2 cellular contexts compared by ENCODE assay signal in the genomic region with DNA sequence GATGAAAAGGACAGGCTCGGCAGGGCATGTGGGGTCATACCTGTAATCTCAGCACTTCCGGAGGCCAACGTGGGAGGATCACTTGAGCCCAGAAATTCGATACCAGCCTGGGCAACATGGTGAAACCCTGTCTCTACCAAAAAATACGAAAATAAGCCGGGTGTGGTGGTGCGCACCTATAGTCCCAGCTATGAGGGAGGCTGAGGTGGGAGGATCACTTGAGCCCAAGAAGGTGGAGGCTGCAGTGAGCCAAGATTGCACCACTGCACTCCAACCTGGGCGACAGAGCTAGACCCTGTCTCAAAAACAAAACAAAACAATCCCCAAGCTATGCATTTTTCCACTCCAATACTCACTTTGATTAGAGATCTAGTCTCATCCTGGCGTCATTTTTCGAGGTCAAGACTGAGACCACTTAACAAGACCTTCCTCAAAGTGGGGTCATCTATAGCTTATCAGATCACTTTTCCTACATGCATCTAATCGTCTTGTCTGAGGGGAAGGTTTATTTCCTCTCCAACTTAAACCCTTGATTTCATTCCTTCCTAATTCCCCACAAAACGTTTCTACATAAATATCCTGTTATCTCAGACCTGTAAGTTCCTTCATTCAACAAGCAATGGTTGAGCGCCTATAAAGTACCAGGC.
TF ChIP-seq lines count a peak whose summit lies in the region.

No MANE protein-coding gene starts in this region.

TF ChIP-seq in SK-N-SH, 30 proteins besides CTCF, POLR2A, EP300 and RAD21:
- TF ChIP-seq, protein P1, sequence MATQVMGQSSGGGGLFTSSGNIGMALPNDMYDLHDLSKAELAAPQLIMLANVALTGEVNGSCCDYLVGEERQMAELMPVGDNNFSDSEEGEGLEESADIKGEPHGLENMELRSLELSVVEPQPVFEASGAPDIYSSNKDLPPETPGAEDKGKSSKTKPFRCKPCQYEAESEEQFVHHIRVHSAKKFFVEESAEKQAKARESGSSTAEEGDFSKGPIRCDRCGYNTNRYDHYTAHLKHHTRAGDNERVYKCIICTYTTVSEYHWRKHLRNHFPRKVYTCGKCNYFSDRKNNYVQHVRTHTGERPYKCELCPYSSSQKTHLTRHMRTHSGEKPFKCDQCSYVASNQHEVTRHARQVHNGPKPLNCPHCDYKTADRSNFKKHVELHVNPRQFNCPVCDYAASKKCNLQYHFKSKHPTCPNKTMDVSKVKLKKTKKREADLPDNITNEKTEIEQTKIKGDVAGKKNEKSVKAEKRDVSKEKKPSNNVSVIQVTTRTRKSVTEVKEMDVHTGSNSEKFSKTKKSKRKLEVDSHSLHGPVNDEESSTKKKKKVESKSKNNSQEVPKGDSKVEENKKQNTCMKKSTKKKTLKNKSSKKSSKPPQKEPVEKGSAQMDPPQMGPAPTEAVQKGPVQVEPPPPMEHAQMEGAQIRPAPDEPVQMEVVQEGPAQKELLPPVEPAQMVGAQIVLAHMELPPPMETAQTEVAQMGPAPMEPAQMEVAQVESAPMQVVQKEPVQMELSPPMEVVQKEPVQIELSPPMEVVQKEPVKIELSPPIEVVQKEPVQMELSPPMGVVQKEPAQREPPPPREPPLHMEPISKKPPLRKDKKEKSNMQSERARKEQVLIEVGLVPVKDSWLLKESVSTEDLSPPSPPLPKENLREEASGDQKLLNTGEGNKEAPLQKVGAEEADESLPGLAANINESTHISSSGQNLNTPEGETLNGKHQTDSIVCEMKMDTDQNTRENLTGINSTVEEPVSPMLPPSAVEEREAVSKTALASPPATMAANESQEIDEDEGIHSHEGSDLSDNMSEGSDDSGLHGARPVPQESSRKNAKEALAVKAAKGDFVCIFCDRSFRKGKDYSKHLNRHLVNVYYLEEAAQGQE (IDR thresholded peaks at IDR 0.05; ENCODE audit: low read depth, low read length) = no peak
- TF ChIP-seq FOXM1 (IDR thresholded peaks at IDR 0.05; ENCODE audit: low read depth) (no peak), SIN3A (IDR thresholded peaks at IDR 0.05; ENCODE audit: borderline replicate concordance, low read depth, low read length) (no peak), GABPA (IDR thresholded peaks at IDR 0.05; ENCODE audit: low read depth) (no peak), FOSL2 (IDR thresholded peaks at IDR 0.05; ENCODE audit: borderline replicate concordance, low read depth) (no peak), TCF12 (IDR thresholded peaks at IDR 0.05) (no peak), TAF1 (IDR thresholded peaks at IDR 0.05; ENCODE audit: borderline replicate concordance, low read depth, low read length) (no peak), ELF1 (IDR thresholded peaks at IDR 0.05) (no peak), RFX5 (IDR thresholded peaks at IDR 0.05; ENCODE audit: low read length) (no peak), CHD2 (IDR thresholded peaks at IDR 0.05; ENCODE audit: low read length, partially characterized antibody) (no peak), JUND (IDR thresholded peaks at IDR 0.05) (no peak), IRF3 (IDR thresholded peaks at IDR 0.05; ENCODE audit: low read depth, low read length) (no peak), FOXJ3 (CRISPR knock-in tag; IDR thresholded peaks at IDR 0.05) (no peak), MEF2A (IDR thresholded peaks at IDR 0.05; ENCODE audit: borderline replicate concordance, low read depth) (no peak), USF1 (IDR thresholded peaks at IDR 0.05; ENCODE audit: borderline replicate concordance, low read depth) (no peak)
- TF ChIP-seq, protein P2, sequence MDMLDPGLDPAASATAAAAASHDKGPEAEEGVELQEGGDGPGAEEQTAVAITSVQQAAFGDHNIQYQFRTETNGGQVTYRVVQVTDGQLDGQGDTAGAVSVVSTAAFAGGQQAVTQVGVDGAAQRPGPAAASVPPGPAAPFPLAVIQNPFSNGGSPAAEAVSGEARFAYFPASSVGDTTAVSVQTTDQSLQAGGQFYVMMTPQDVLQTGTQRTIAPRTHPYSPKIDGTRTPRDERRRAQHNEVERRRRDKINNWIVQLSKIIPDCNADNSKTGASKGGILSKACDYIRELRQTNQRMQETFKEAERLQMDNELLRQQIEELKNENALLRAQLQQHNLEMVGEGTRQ (IDR thresholded peaks at IDR 0.05; ENCODE audit: borderline replicate concordance, low read depth, low read length) = no peak
- TF ChIP-seq, protein P3, sequence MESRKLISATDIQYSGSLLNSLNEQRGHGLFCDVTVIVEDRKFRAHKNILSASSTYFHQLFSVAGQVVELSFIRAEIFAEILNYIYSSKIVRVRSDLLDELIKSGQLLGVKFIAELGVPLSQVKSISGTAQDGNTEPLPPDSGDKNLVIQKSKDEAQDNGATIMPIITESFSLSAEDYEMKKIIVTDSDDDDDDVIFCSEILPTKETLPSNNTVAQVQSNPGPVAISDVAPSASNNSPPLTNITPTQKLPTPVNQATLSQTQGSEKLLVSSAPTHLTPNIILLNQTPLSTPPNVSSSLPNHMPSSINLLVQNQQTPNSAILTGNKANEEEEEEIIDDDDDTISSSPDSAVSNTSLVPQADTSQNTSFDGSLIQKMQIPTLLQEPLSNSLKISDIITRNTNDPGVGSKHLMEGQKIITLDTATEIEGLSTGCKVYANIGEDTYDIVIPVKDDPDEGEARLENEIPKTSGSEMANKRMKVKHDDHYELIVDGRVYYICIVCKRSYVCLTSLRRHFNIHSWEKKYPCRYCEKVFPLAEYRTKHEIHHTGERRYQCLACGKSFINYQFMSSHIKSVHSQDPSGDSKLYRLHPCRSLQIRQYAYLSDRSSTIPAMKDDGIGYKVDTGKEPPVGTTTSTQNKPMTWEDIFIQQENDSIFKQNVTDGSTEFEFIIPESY (IDR thresholded peaks at IDR 0.05; ENCODE audit: borderline replicate concordance, low read depth) = no peak

TF ChIP-seq in SK-N-SH treated with all-trans-retinoic acid at 6 μM for 48 hours, 23 proteins besides CTCF, POLR2A, EP300 and RAD21 (continued from another document):
- TF ChIP-seq, protein P4, sequence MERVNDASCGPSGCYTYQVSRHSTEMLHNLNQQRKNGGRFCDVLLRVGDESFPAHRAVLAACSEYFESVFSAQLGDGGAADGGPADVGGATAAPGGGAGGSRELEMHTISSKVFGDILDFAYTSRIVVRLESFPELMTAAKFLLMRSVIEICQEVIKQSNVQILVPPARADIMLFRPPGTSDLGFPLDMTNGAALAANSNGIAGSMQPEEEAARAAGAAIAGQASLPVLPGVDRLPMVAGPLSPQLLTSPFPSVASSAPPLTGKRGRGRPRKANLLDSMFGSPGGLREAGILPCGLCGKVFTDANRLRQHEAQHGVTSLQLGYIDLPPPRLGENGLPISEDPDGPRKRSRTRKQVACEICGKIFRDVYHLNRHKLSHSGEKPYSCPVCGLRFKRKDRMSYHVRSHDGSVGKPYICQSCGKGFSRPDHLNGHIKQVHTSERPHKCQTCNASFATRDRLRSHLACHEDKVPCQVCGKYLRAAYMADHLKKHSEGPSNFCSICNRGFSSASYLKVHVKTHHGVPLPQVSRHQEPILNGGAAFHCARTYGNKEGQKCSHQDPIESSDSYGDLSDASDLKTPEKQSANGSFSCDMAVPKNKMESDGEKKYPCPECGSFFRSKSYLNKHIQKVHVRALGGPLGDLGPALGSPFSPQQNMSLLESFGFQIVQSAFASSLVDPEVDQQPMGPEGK (CRISPR knock-in tag; IDR thresholded peaks at IDR 0.05; ENCODE audit: borderline replicate concordance) = no peak
- no peak for TF ChIP-seq GLIS3 (CRISPR knock-in tag; IDR thresholded peaks at IDR 0.05)
